ENCODE assay signal across 21 cellular contexts in the genomic region with DNA sequence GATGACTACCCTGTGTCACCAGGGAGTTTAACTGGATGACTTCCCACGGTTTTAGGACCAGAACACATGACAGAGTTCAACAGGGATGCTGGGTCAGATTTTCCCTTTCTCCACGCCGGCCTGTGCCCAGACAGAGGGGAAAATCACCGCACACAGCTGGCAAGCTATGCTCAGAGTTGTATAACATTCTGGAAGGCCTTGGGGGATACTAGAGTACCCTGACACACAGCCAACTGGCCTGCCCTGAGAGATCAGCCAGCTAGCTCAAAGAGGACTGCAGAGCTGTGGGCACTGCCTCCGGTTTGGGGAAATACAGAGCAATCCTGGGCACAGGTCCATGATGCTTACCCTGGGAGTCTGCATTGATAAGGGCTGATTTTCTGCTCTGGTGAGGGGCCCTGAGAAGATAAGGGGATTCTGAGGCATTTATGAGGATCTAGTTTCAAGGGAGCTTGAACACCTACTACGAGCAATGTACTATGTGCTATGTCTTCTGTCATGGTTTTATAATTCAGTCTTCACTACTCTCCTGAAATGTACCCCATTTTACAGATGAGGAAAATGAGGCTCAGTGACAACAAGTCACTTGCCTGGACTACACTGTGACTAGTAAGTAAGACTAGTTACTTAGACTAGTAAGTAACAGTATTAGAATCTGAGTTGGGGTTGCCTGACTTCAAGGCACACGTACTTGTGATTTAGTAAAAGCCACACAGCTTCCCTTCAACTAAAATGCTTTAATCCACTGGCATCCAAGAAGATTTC. TPM values are rescaled to one million over a fixed set of nuclear protein-coding genes. Genes with fewer than 3 reads are reported as not detected.
DNase-seq lines count a peak whose midpoint lies in the region; ATAC-seq, FAIRE-seq and TF ChIP-seq lines count a peak whose summit lies in the region.
"Had no signal": no experiment of that assay in that cellular context is flagged by ENCODE, and none has a peak within 500 bp of the region (broad histone marks: within the 10 kb centered on the region; RNA-seq: fewer than 3 reads in every experiment).

No MANE protein-coding gene starts in this region.

- H3K27ac ChIP-seq in H1 (ENCODE audit: low read depth, low read length) (no peak overlapping the region), right lobe of liver (peak overlapping the region in 1 of 3 donors; percentile 79)
- H3K27ac ChIP-seq in CD4-positive, alpha-beta T cell (ENCODE audit: low read depth, low read length): no peak overlapping the region
- H3K27ac ChIP-seq: cardiac muscle cell, skin epidermis had no signal

- H3K4me1 ChIP-seq in H1 (replicated peaks in 1 of 4; ENCODE audit: control insufficient read depth in 3 of 4, insufficient read depth in 4 of 4, low read length in 3 of 4) (peaks cover 0 to 10% (median 6%) of the 10 kb centered on the region in 4 experiments; a peak in 2 of 7 replicates), right lobe of liver (peaks cover 0 to 23% (median 0%) of the 10 kb centered on the region in 4 donors)

- no peak overlapping the region for H3K14ac ChIP-seq in H1 (ENCODE audit: insufficient read length)

- no peak for TF ChIP-seq CTCF in Calu3 (IDR thresholded peaks at IDR 0.05; ENCODE audit: unreplicated experiment)
- TF ChIP-seq CTCF in H1 (IDR thresholded peaks at IDR 0.05; ENCODE audit: control extremely low read depth in 1 of 3, insufficient read depth in 1 of 3, low read depth in 1 of 3, low read length in 3 of 3): no peak
- TF ChIP-seq CTCF in right lobe of liver (IDR thresholded peaks at IDR 0.05): no peak
- TF ChIP-seq CTCF in CD4-positive, alpha-beta T cell (IDR thresholded peaks at IDR 0.05): no peak

- H2BK5ac ChIP-seq in H1 (ENCODE audit: low read depth, low read length): peak overlapping the region; percentile 38; the same call in 1 of the 2 replicates

- H2AFZ ChIP-seq in H1 (ENCODE audit: low read length): no peak overlapping the region

- no peak for TF ChIP-seq EP300 in H1 (IDR thresholded peaks at IDR 0.05; ENCODE audit: borderline replicate concordance in 1 of 2, low read depth in 2 of 2, low read length in 2 of 2)

- peak overlapping the region; percentile 88 for H2BK12ac ChIP-seq in H1 (ENCODE audit: low read depth, low read length)

- H3K4me3 Mint-ChIP-seq in Calu3 (ENCODE audit: low read depth, unreplicated experiment): peak overlapping the region; percentile 49
- H3K4me3 Mint-ChIP-seq in CD4-positive, alpha-beta T cell: no peak overlapping the region

- no peak overlapping the region for H4K5ac ChIP-seq in H1 (ENCODE audit: insufficient read length, low read depth, low read length)

- H2AK5ac ChIP-seq in H1 (ENCODE audit: low read depth, low read length): peak overlapping the region; percentile 96; the same call in 1 of the 2 replicates

- no peaks in the 10 kb centered on the region for H3K36me3 ChIP-seq in H1 (ENCODE audit: control insufficient read depth in 2 of 4, insufficient read depth in 4 of 4, low read length in 3 of 4)
- no peaks in the 10 kb centered on the region for H3K36me3 ChIP-seq in right lobe of liver
- H3K36me3 ChIP-seq: cardiac muscle cell had no signal

- 86% methylated on average over 7 of the region's 7 CpGs; no CpG with 5 or more reads in 1 of the 2 experiments for WGBS in H1 (ENCODE audit: extremely low coverage in 1 of 2, insufficient coverage in 1 of 2, insufficient read length in 1 of 2, insufficient replicate concordance in 2 of 2, low coverage in 1 of 2, low lambda C conversion rate in 2 of 2, missing lambda C conversion rate in 1 of 2), 2 experiments
- 49% methylated on average over 6 of the region's 7 CpGs for WGBS in right lobe of liver (ENCODE audit: insufficient coverage, low coverage, low lambda C conversion rate, missing lambda C conversion rate)

- H3K9me3 Mint-ChIP-seq in Calu3 (ENCODE audit: low read depth, unreplicated experiment): no peaks in the 10 kb centered on the region
- no peaks in the 10 kb centered on the region for H3K9me3 Mint-ChIP-seq in CD4-positive, alpha-beta T cell
- H3K9me3 Mint-ChIP-seq: nephron progenitor cell had no signal

- H3K4me3 ChIP-seq in H1 (ENCODE audit: extremely low read depth in 1 of 4, insufficient read depth in 2 of 4, low read depth in 3 of 4, low read length in 4 of 4): no peak overlapping the region
- H3K4me3 ChIP-seq in right lobe of liver: no peak overlapping the region
- H3K4me3 ChIP-seq: cardiac muscle cell, GM12878, skin epidermis had no signal

- peak; percentile 89 to 96 (median 92) for ATAC-seq in right lobe of liver
- peak; percentile 90 for ATAC-seq in sciatic nerve
- ATAC-seq in CD4-positive, alpha-beta T cell (ENCODE audit: poor library complexity): no peak
- ATAC-seq: GM12878 had no signal

- no peak for DNase-seq in Calu3
- no peak for DNase-seq in H1 (ENCODE audit: low read depth in 1 of 2, low spot score in 2 of 2)
- peak; percentile 66 to 96 (median 93) for DNase-seq in right lobe of liver
- DNase-seq in sciatic nerve (ENCODE audit: low spot score): no peak
- DNase-seq in central memory CD4-positive, alpha-beta T cell: no peak
- no peak for DNase-seq in AML-193 (lab: John Stamatoyannopoulos, UW)
- no peak for DNase-seq in CD4-positive, alpha-beta T cell
- DNase-seq in epidermal melanocyte (ENCODE audit: insufficient read length, low spot score): no peak
- DNase-seq: activated CD4-positive, alpha-beta T cell treated with anti-CD3 and anti-CD28 coated beads for 1 hour; activated naive CD4-positive, alpha-beta T cell treated with anti-CD3 and anti-CD28 coated beads, Interleukin-2, amount 50 U/mL, for 16 hours; KBM-7; NCI-H1417; nephron progenitor cell; SHP77; stimulated activated naive CD4-positive, alpha-beta T cell treated with Interleukin-2 at 50 U/mL for 16 hours had no signal

- TF ChIP-seq RAD21 in H1 (IDR thresholded peaks at IDR 0.05 in 1 of 2, conservative IDR thresholded peaks at IDR 0.05 in 1 of 2; ENCODE audit: low read depth in 2 of 2, low read length in 2 of 2): no peak

- no TSS peak for BruUV-seq in Calu3 (replicated peaks; lab: Mats Ljungman, UMichigan)

- H3K9ac ChIP-seq in H1 (replicated peaks in 1 of 4; ENCODE audit: extremely low read depth in 1 of 4, low read depth in 3 of 4, low read length in 3 of 4): no peak overlapping the region

- no peak overlapping the region for H4K8ac ChIP-seq in H1 (ENCODE audit: extremely low read depth, insufficient read depth, low read length)

- H3K23me2 ChIP-seq in H1 (ENCODE audit: low read depth, low read length): no peaks in the 10 kb centered on the region

- FAIRE-seq in H1 (lab: Jason Lieb, UNC): no peak
- FAIRE-seq: GM12878 had no signal

- no peak overlapping the region for H4K91ac ChIP-seq in H1 (replicated peaks; ENCODE audit: insufficient read length, low read length)

- no peak overlapping the region for H3K4ac ChIP-seq in H1 (replicated peaks; ENCODE audit: insufficient read length, low read depth, low read length)

- no peak overlapping the region for H2BK20ac ChIP-seq in H1 (ENCODE audit: low read length)

- no peak overlapping the region for H2BK120ac ChIP-seq in H1 (replicated peaks; ENCODE audit: low read depth, low read length)

- H3K79me1 ChIP-seq in H1 (ENCODE audit: low read depth, low read length): no peaks in the 10 kb centered on the region

- no peak overlapping the region for H3K56ac ChIP-seq in H1 (replicated peaks; ENCODE audit: insufficient read length, low read depth, low read length)

- peaks cover 4 to 20% (median 6%) of the 10 kb centered on the region in 4 experiments; a peak in 5 of 7 replicates for H3K27me3 ChIP-seq in H1 (replicated peaks in 1 of 4; ENCODE audit: control insufficient read depth in 3 of 4, extremely low read depth in 1 of 4, insufficient read depth in 3 of 4, low read length in 3 of 4)
- H3K27me3 ChIP-seq in right lobe of liver: no peaks in the 10 kb centered on the region
- H3K27me3 ChIP-seq in CD4-positive, alpha-beta T cell (ENCODE audit: control insufficient read depth, insufficient read depth, low read length): no peaks in the 10 kb centered on the region
- H3K27me3 ChIP-seq: cardiac muscle cell had no signal

- H3K18ac ChIP-seq in H1 (ENCODE audit: extremely low read depth, low read length): no peak overlapping the region

- intact Hi-C loops in Calu3 (cut with micrococcal nuclease; ENCODE audit: unreplicated experiment): loop anchor here (5.0 kb wide), 1 partner anchor 164 kb away; no protein-coding TSS in a partner anchor
- intact Hi-C loops in right lobe of liver (cut with DNase I): no loop called here
- intact Hi-C loops in sciatic nerve (cut with DNase I): no loop called here
- intact Hi-C loops in CD4-positive, alpha-beta T cell (cut with DNase I, micrococcal nuclease): no loop called here

- H4K20me1 ChIP-seq in H1 (replicated peaks in 1 of 2; ENCODE audit: control insufficient read depth in 1 of 2, insufficient read depth in 2 of 2, low read length in 2 of 2): no peaks in the 10 kb centered on the region

- no peak overlapping the region for H2BK15ac ChIP-seq in H1 (ENCODE audit: low read length)

- no peaks in the 10 kb centered on the region for H3K79me2 ChIP-seq in H1 (ENCODE audit: control insufficient read depth in 1 of 2, insufficient read depth in 2 of 2, low read length in 2 of 2)

- no peak overlapping the region for H3K27ac Mint-ChIP-seq in Calu3 (ENCODE audit: unreplicated experiment)
- H3K27ac Mint-ChIP-seq in CD4-positive, alpha-beta T cell: no peak overlapping the region

- no peaks in the 10 kb centered on the region for H3K36me3 Mint-ChIP-seq in Calu3 (ENCODE audit: insufficient read depth, unreplicated experiment)
- no peaks in the 10 kb centered on the region for H3K36me3 Mint-ChIP-seq in CD4-positive, alpha-beta T cell (ENCODE audit: low read depth)

- H3K23ac ChIP-seq in H1 (ENCODE audit: insufficient read length): no peak overlapping the region

- H3K4me2 ChIP-seq in H1 (ENCODE audit: insufficient read depth in 1 of 2, low read depth in 2 of 2, low read length in 2 of 2): peak overlapping the region; percentile 23 to 30; a peak in 1 of 4 replicates

- H3K27me3 Mint-ChIP-seq in Calu3 (ENCODE audit: unreplicated experiment): no peaks in the 10 kb centered on the region
- H3K27me3 Mint-ChIP-seq in CD4-positive, alpha-beta T cell: peaks cover 9% of the 10 kb centered on the region

- POLR2A ChIA-PET in H1 (lab: Charles Lee; ENCODE audit: partially characterized antibody): interaction anchor here (1.0 kb wide), 1 partner anchor 10 kb away, joined by 4 read pairs; no protein-coding TSS in a partner anchor
- POLR2A ChIA-PET in CD4-positive, alpha-beta T cell (lab: Charles Lee): no interaction called here

- CTCF ChIA-PET in Calu3 (lab: Charles Lee) (interaction anchor here (0.5 kb wide), 1 partner anchor 109 kb away, joined by 5 read pairs; no protein-coding TSS in a partner anchor), H1 (lab: Charles Lee; ENCODE audit: partially characterized antibody) (interaction anchor here (0.6 to 2.8 kb wide), 4 partner anchors 68 to 169 kb away, joined by 3 to 10 read pairs (median 3); no protein-coding TSS in a partner anchor)
- CTCF ChIA-PET in CD4-positive, alpha-beta T cell (lab: Charles Lee): no interaction called here

- H3K4me1 Mint-ChIP-seq in Calu3 (ENCODE audit: low read depth, unreplicated experiment): peaks cover 39% of the 10 kb centered on the region
- no peaks in the 10 kb centered on the region for H3K4me1 Mint-ChIP-seq in CD4-positive, alpha-beta T cell (ENCODE audit: low read depth)

- TF ChIP-seq POLR2A in H1 (IDR thresholded peaks at IDR 0.05; ENCODE audit: control extremely low read depth in 1 of 2, low read depth in 2 of 2, low read length in 2 of 2) (no peak), right lobe of liver (IDR thresholded peaks at IDR 0.05) (no peak)

- H3K9me3 ChIP-seq in H1 (ENCODE audit: insufficient read depth in 2 of 2, low read depth in 1 of 2, low read length in 1 of 2): no peaks in the 10 kb centered on the region
- no peaks in the 10 kb centered on the region for H3K9me3 ChIP-seq in right lobe of liver
- no peaks in the 10 kb centered on the region for H3K9me3 ChIP-seq in CD4-positive, alpha-beta T cell (ENCODE audit: control insufficient read depth, low read length)

RNA-seq across cellular contexts. Expression of a gene that starts 14.7 kb away (rescaled TPM):
- total RNA-seq in Calu3 (2022) (not detected in 2 replicates), right lobe of liver (under 1 TPM in 4 of 6 experiments, not detected in 2; 0.02 to 0.19 (median 0.12) TPM), sciatic nerve (not detected)
- not detected in 2 replicates for total RNA-seq in H1 (2021; fragmentation: NEBNext Ultra II Directional; extraction: Animal tissue kit (Norgen Biotek cat#: 25700))
- not detected in 2 replicates for polyA plus RNA-seq in H1 (2011; rRNA removed)
- not detected for polyA plus RNA-seq in H1 (2011; cell fraction: cytosol; rRNA removed)
- polyA plus RNA-seq in H1 (2011; cell fraction: nucleus; rRNA removed): 0.01 TPM
- not detected in 4 replicates for polyA plus RNA-seq in H1 (2012, experiment 1 of 2)
- not detected for polyA plus RNA-seq in H1 (2012, experiment 2 of 2)
- polyA plus RNA-seq in H1 (2013, experiment 1 of 2): 0.02 TPM
- not detected for polyA plus RNA-seq in H1 (2013, experiment 2 of 2)
- polyA minus RNA-seq in H1 (2011; rRNA and poly(A)+ RNA removed): not detected in 2 replicates
- polyA minus RNA-seq in H1 (2011; cell fraction: cytosol; rRNA and poly(A)+ RNA removed): not detected
- polyA minus RNA-seq in H1 (2011; cell fraction: nucleus; rRNA and poly(A)+ RNA removed): 0.10 TPM
- total RNA-seq in CD4-positive, alpha-beta T cell: not detected
- total RNA-seq: A673; GM12878; kidney epithelial cell; T-helper 2 cell treated with Interferon-gamma antibody and Interleukin-4, amounts not matched to agents 100 ng/mL and 5 ng/mL, for 36 hours had no signal
- polyA plus RNA-seq: cardiac muscle cell had no signal

Comparison
In these comparisons a context has a peak if more than half of its experiments do, and no peak if none do; other contexts are left out.
1. DNase-seq: peak in right lobe of liver (3 of 3); none in Calu3 (single experiment), H1 (0 of 2), sciatic nerve (single experiment), central memory CD4-positive, alpha-beta T cell (single experiment), AML-193 (0 of 2), CD4-positive, alpha-beta T cell (0 of 10) and epidermal melanocyte (single experiment).